In genomic region chr3:56484096-56484495, GRCh38 we compare ENCODE assay signal across 19 cellular contexts. TPM values are rescaled to one million over a fixed set of nuclear protein-coding genes. Genes with fewer than 3 reads are reported as not detected.
DNase-seq lines count a peak whose midpoint lies in the region; ATAC-seq lines count a peak whose summit lies in the region.
"Had no signal": no experiment of that assay in that cellular context is flagged by ENCODE, and none has a peak within 500 bp of the region (broad histone marks: within the 10 kb centered on the region; RNA-seq: fewer than 3 reads in every experiment).

No MANE protein-coding gene starts in this region.

- ATAC-seq in GM21717 (IDR thresholded peaks at IDR 0.05; ENCODE audit: unreplicated experiment) (no peak), Right ventricle myocardium superior (ENCODE audit: poor library complexity) (no peak), GM21367 (IDR thresholded peaks at IDR 0.05; ENCODE audit: unreplicated experiment) (no peak)
- ATAC-seq: HCT116 had no signal

- intact Hi-C loops in Right ventricle myocardium superior (cut with DNase I) = no loop called here

- DNase-seq in NCI-H524 (lab: John Stamatoyannopoulos, UW) (peak; percentile 23 to 49), NCI-H524 treated with DMSO at 0.1 percent for 48 hours (lab: John Stamatoyannopoulos, UW) (no peak), SHP77 treated with DMSO at 0.1 percent for 48 hours (lab: John Stamatoyannopoulos, UW) (peak; percentile 37), myocyte (ENCODE audit: low read depth) (peak; percentile 49), Right ventricle myocardium superior (no peak)
- DNase-seq: Caco-2; CD4-positive, alpha-beta T cell; DMS53; EL; GOT3; Kasumi-1; MG63; NCI-H1105; NCI-H2081; NCI-H226; NCI-H526 had no signal

RNA-seq across cellular contexts. Expression of gene ERC2, which starts 15.8 kb away (rescaled TPM):
- total RNA-seq in myocyte (0.32 and 0.36 TPM in 2 replicates), Right ventricle myocardium superior (0.81 TPM)
- polyA plus RNA-seq in myocyte (2012) = 1.3 TPM
- total RNA-seq: CD4-positive, alpha-beta T cell had no signal

Comparison
In these comparisons a context has a peak if more than half of its experiments do, and no peak if none do; other contexts are left out.
1. DNase-seq: peak in NCI-H524 (2 of 2), SHP77 treated with DMSO at 0.1 percent for 48 hours (single experiment) and myocyte (single experiment); none in NCI-H524 treated with DMSO at 0.1 percent for 48 hours (single experiment) and Right ventricle myocardium superior (single experiment).